Comparison of ENCODE assay signal across 18 cellular contexts in the genomic region with DNA sequence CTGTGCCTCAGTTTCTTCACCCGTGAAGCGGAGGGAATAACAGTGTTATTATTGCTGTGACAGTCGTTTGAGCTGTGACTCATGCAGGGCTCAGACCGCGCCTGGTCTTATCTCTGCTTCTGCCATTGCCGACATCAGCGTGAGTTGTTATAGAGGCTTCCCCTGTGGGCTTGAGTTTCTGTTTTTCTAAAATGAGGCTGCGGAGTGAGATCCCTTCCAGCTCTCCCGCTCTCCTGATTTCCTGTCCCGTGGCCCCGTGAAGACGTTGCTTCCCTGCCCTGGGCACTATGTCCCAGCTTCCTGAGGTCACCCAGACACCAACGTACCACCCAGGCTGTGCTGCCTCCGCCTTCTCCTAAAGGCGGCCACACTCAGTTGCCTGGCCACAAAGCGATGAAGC.
DNase-seq lines count a peak whose midpoint lies in the region; ATAC-seq and TF ChIP-seq lines count a peak whose summit lies in the region.
"Had no signal": no experiment of that assay in that cellular context is flagged by ENCODE, and none has a peak within 500 bp of the region (broad histone marks: within the 10 kb centered on the region; RNA-seq: fewer than 3 reads in every experiment).

No MANE protein-coding gene starts in this region.

- no peaks in the 10 kb centered on the region for H3K9me2 ChIP-seq in hepatocyte (replicated peaks; ENCODE audit: insufficient read depth)

- H3K9me3 ChIP-seq in BE2C (no peaks in the 10 kb centered on the region), SJSA1 (replicated peaks) (peaks cover 3% of the 10 kb centered on the region), hepatocyte (ENCODE audit: low read depth) (no peaks in the 10 kb centered on the region)

- H3K4me2 ChIP-seq in hepatocyte: peak overlapping the region; percentile 61

- no peaks in the 10 kb centered on the region for H3K79me2 ChIP-seq in hepatocyte

- no peak overlapping the region for H2AFZ ChIP-seq in hepatocyte

- H3K27ac Mint-ChIP-seq in HFFc6: no peak overlapping the region
- H3K27ac Mint-ChIP-seq: activated T-cell treated with anti-CD3 and anti-CD28 coated beads, Interleukin-2, amount 50 U/mL, for 24 hours had no signal

- no peaks in the 10 kb centered on the region for H3K4me1 ChIP-seq in BE2C
- peaks cover 28% of the 10 kb centered on the region for H3K4me1 ChIP-seq in SJSA1 (replicated peaks)
- H3K4me1 ChIP-seq in hepatocyte (ENCODE audit: insufficient read depth): no peaks in the 10 kb centered on the region
- H3K4me1 ChIP-seq: sigmoid colon had no signal

- no peak for TF ChIP-seq CTCF in BE2C (IDR thresholded peaks at IDR 0.05; ENCODE audit: low read depth, low read length)
- TF ChIP-seq CTCF in HFFc6 (IDR thresholded peaks at IDR 0.05): no peak
- TF ChIP-seq CTCF in hepatocyte (IDR thresholded peaks at IDR 0.05; ENCODE audit: poor library complexity): no peak

- 38% methylated on average over 16 of the region's 16 CpGs for WGBS in hepatocyte (ENCODE audit: low lambda C conversion rate, missing lambda C conversion rate)

- H3K27me3 ChIP-seq in BE2C: peaks cover 5% of the 10 kb centered on the region; the same call in 1 of the 2 replicates
- H3K27me3 ChIP-seq in SJSA1 (replicated peaks): no peaks in the 10 kb centered on the region
- H3K27me3 ChIP-seq in hepatocyte: no peaks in the 10 kb centered on the region

- H3K36me3 ChIP-seq in BE2C: no peaks in the 10 kb centered on the region
- H3K36me3 ChIP-seq in SJSA1: no peaks in the 10 kb centered on the region; the same call in 1 of the 2 replicates
- H3K36me3 ChIP-seq in hepatocyte (replicated peaks; ENCODE audit: insufficient read depth, low read depth): no peaks in the 10 kb centered on the region
- H3K36me3 ChIP-seq: sigmoid colon had no signal

- peaks cover 9% of the 10 kb centered on the region; the same call in 1 of the 2 replicates for H3K9me3 Mint-ChIP-seq in HFFc6

- peaks cover 29% of the 10 kb centered on the region for H3K4me1 Mint-ChIP-seq in HFFc6 (ENCODE audit: low read depth)
- H3K4me1 Mint-ChIP-seq: central memory CD8-positive, alpha-beta T cell had no signal

- ATAC-seq in HG02840 (IDR thresholded peaks at IDR 0.05; ENCODE audit: low FRiP score, unreplicated experiment) (no peak), HG03439 (IDR thresholded peaks at IDR 0.05; ENCODE audit: unreplicated experiment) (no peak)
- ATAC-seq: left lobe of liver had no signal

- H3K27me3 Mint-ChIP-seq in HFFc6 (ENCODE audit: insufficient read depth): peaks cover 12% of the 10 kb centered on the region

- H3K4me3 Mint-ChIP-seq in HFFc6: peak overlapping the region; percentile 74
- H3K4me3 Mint-ChIP-seq: activated T-cell treated with anti-CD3 and anti-CD28 coated beads, Interleukin-2, amount 50 U/mL, for 24 hours; central memory CD8-positive, alpha-beta T cell; neural crest cell had no signal

- H3K36me3 Mint-ChIP-seq in HFFc6 (ENCODE audit: low read depth): no peaks in the 10 kb centered on the region

- H3K4me3 ChIP-seq in BE2C (ENCODE audit: low read depth, low read length) (peak overlapping the region; percentile 7), SJSA1 (peak overlapping the region; percentile 24), hepatocyte (no peak overlapping the region)
- H3K4me3 ChIP-seq: sigmoid colon had no signal

- peak overlapping the region; percentile 53 for H3K27ac ChIP-seq in SJSA1
- peak overlapping the region; percentile 42 for H3K27ac ChIP-seq in hepatocyte
- H3K27ac ChIP-seq: sigmoid colon had no signal

- H4K20me1 ChIP-seq in hepatocyte (ENCODE audit: insufficient read depth, poor library complexity, severe bottlenecking): no peaks in the 10 kb centered on the region

- peak; percentile 22 for DNase-seq in BE2C
- DNase-seq in HFFc6: peak; percentile 7
- peak; percentile 77 for DNase-seq in SJSA1 (ENCODE audit: low read depth in 1 of 2, low spot score in 2 of 2)
- peak; percentile 58 for DNase-seq in hepatocyte (ENCODE audit: low spot score)
- no peak for DNase-seq in NCI-H1092 treated with DMSO at 0.1 percent for 48 hours (lab: John Stamatoyannopoulos, UW)
- no peak for DNase-seq in AG08396 (ENCODE audit: low spot score)
- DNase-seq: activated naive CD4-positive, alpha-beta T cell treated with Interleukin-2 at 50 U/mL for 16 hours; activated T-cell treated with anti-CD3 and anti-CD28 coated beads, Interleukin-2, amount 50 U/mL, for 24 hours; anterior cingulate cortex; GF-D8; NCI-H1436; sigmoid colon; T1000 had no signal

Comparison
In these comparisons a context has a peak if more than half of its experiments do, and no peak if none do; other contexts are left out.
1. DNase-seq: peak in BE2C (single experiment), HFFc6 (single experiment), SJSA1 (2 of 2) and hepatocyte (single experiment); none in NCI-H1092 treated with DMSO at 0.1 percent for 48 hours (single experiment) and AG08396 (single experiment).